In the genomic region with DNA sequence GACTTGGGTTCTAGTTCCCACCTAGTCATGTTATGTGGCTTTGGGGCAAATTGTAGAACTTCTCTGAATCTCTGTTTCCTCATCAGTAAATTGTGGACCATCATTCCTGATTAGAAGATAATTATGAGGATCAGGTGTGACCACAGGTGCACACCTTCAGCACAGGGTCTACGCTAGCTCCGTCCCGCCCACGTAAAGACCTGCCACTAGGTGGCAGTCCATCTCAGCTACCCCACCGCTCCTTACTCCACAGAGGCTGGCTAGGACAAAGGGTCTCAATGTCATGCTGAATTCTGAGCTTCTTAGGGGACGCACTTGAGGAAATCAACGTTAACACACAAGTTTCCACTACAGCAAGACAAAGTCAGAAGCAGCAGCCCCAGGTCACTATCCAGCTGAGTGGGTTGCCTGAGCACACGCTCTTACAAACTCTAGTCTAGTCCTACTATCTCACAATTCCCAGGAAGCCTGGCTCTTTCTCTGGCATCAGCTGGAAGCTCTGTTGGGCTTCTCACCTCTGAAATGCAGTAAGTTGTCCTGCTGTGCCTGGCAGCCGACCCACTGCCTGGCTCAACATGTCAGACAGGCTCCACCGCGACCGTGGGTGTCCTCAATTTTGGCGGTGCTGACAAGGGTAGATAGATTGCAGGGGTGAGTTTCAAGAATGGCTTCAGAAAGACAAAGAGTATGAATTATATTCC, we compare ENCODE assay signal across 1 cellular context.
TF ChIP-seq lines count a peak whose summit lies in the region.

No MANE protein-coding gene starts in this region.

TF ChIP-seq in K562, 482 proteins besides CTCF, POLR2A, EP300 and RAD21 (continued from another document):
- TF ChIP-seq RCOR1 (IDR thresholded peaks at IDR 0.05; ENCODE audit: borderline replicate concordance in 1 of 2, low read depth in 2 of 2, low read length in 2 of 2) (0 out of 4 replicates have a peak, but pooled peaks of 1 of the 2 experiments have one; percentile 3), XRCC5 (IDR thresholded peaks at IDR 0.05; ENCODE audit: low read depth, low read length) (peak; percentile 64; the same call in 1 of the 2 replicates), NUFIP1 (IDR thresholded peaks at IDR 0.05; ENCODE audit: partially characterized antibody) (no peak), TBP (optimal IDR thresholded peaks at IDR 0.05; ENCODE audit: low read depth, low read length) (peak; percentile 18), ZNF584 (CRISPR knock-in tag; IDR thresholded peaks at IDR 0.05; ENCODE audit: low read depth) (no peak), ZNF644 (tag; IDR thresholded peaks at IDR 0.05; ENCODE audit: low read depth) (no peak), ZBTB7A (IDR thresholded peaks at IDR 0.05; ENCODE audit: borderline replicate concordance, control insufficient read depth, low read depth, low read length) (0 out of 2 replicates have a peak, but pooled peaks have one; percentile 37), CTBP1 (IDR thresholded peaks at IDR 0.05; ENCODE audit: borderline replicate concordance) (0 out of 2 replicates have a peak, but pooled peaks have one; percentile 40), MTA3 (IDR thresholded peaks at IDR 0.05; ENCODE audit: borderline replicate concordance) (0 out of 2 replicates have a peak, but pooled peaks have one; percentile 30), SMC3 (conservative IDR thresholded peaks at IDR 0.05; ENCODE audit: insufficient read depth, low read depth, low read length) (peak; percentile 60), MAFG (tag; conservative IDR thresholded peaks at IDR 0.05) (no peak), CBFB (CRISPR knock-in tag; IDR thresholded peaks at IDR 0.05) (peak; percentile 43; the same call in 1 of the 2 replicates), CBX8 (IDR thresholded peaks at IDR 0.05; ENCODE audit: borderline replicate concordance, extremely low read depth, low read depth, low read length, poor library complexity, severe bottlenecking) (no peak)
- TF ChIP-seq, protein P1, sequence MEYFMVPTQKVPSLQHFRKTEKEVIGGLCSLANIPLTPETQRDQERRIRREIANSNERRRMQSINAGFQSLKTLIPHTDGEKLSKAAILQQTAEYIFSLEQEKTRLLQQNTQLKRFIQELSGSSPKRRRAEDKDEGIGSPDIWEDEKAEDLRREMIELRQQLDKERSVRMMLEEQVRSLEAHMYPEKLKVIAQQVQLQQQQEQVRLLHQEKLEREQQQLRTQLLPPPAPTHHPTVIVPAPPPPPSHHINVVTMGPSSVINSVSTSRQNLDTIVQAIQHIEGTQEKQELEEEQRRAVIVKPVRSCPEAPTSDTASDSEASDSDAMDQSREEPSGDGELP (CRISPR knock-in tag; IDR thresholded peaks at IDR 0.05; ENCODE audit: borderline replicate concordance), result peak; percentile 36; the same call in 1 of the 2 replicates
- TF ChIP-seq, protein P2, sequence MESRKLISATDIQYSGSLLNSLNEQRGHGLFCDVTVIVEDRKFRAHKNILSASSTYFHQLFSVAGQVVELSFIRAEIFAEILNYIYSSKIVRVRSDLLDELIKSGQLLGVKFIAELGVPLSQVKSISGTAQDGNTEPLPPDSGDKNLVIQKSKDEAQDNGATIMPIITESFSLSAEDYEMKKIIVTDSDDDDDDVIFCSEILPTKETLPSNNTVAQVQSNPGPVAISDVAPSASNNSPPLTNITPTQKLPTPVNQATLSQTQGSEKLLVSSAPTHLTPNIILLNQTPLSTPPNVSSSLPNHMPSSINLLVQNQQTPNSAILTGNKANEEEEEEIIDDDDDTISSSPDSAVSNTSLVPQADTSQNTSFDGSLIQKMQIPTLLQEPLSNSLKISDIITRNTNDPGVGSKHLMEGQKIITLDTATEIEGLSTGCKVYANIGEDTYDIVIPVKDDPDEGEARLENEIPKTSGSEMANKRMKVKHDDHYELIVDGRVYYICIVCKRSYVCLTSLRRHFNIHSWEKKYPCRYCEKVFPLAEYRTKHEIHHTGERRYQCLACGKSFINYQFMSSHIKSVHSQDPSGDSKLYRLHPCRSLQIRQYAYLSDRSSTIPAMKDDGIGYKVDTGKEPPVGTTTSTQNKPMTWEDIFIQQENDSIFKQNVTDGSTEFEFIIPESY (CRISPR knock-in tag; IDR thresholded peaks at IDR 0.05), result 0 out of 2 replicates have a peak, but pooled peaks have one; percentile 11
TF ChIP-seq in K562: peak in this region for 19.
